14 cellular contexts compared by ENCODE assay signal in the genomic region with DNA sequence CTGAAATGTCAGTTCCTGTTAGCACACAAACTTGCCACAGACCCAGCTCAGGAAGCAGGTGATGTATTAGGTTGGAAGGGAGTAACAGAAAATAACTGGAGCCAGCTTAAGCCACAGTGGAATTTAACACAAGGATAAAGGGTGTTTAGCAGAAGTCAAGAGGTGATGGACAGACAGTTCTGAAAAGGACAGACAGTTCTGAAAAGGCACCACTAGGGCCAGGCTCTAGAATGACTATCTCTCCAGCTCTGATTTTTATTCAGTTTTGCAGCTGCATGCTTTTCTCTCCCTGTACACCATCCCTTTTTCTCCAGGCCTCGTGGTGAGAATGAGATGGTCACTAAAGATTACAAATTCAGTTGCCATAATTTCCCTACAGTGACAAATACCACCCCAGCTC.
"Had no signal": no experiment of that assay in that cellular context is flagged by ENCODE, and none has a peak within 500 bp of the region (broad histone marks: within the 10 kb centered on the region; RNA-seq: fewer than 3 reads in every experiment).

No MANE protein-coding gene starts in this region.

- H3K27ac ChIP-seq: esophagus muscularis mucosa, right atrium auricular region, skin epidermis, tibial artery, VCaP had no signal

- H3K4me1 ChIP-seq: esophagus muscularis mucosa, right atrium auricular region, tibial artery had no signal

- ATAC-seq: activated CD4-positive, alpha-beta T cell treated with anti-CD3 and anti-CD28 coated beads for 36 hours; left cardiac atrium had no signal

- DNase-seq: activated CD4-positive, alpha-beta memory T cell treated with anti-CD3 and anti-CD28 coated beads, Interleukin-2, amount 10 ng/mL, durations not matched to agents 7 days and 5 days; activated gamma-delta T cell; activated T-cell treated with anti-CD3 and anti-CD28 coated beads, Interleukin-2, amount 50 U/mL, for 48 hours; amygdala; left cardiac atrium; naive B cell; stimulated activated CD4-positive, alpha-beta T cell treated with anti-CD3 and anti-CD28 coated beads, Interleukin-4, amount 100 ng/mL, for 4 hours; tibial artery had no signal

- H3K9me3 ChIP-seq: esophagus muscularis mucosa, right atrium auricular region, tibial artery had no signal

- H3K27me3 ChIP-seq: right atrium auricular region had no signal

- H3K36me3 ChIP-seq: esophagus muscularis mucosa, right atrium auricular region, tibial artery had no signal

- H3K4me3 ChIP-seq: esophagus muscularis mucosa, lung, right atrium auricular region, skin epidermis, tibial artery had no signal
